Comparison of ENCODE assay signal across 24 cellular contexts in the genomic region with DNA sequence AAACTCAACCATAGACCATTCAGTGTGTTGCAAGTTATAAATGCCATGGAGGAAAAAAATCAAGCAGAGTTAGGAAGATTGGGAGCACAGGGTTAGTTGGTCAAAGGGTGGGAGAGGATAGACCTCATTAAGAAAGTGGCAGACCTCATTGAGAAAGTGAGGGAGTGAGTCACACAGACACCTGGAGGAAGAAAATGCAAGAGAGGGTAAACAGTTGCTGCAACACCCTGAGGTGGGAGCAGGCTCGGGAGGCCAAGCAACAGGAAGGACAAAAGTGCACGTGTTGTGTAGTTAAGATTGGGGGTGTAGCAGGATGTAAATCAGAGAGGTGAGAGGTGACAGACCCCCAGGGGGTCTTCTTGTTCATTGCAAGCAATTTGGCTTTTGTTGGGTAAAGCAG. TPM values are rescaled to one million over a fixed set of nuclear protein-coding genes. Genes with fewer than 3 reads are reported as not detected.
DNase-seq lines count a peak whose midpoint lies in the region; ATAC-seq and TF ChIP-seq lines count a peak whose summit lies in the region.
"Had no signal": no experiment of that assay in that cellular context is flagged by ENCODE, and none has a peak within 500 bp of the region (broad histone marks: within the 10 kb centered on the region; RNA-seq: fewer than 3 reads in every experiment).

No MANE protein-coding gene starts in this region.

- H3K36me3 ChIP-seq in endodermal cell (ENCODE audit: control insufficient read depth, insufficient read depth, low read length) (no peaks in the 10 kb centered on the region), trophoblast cell (ENCODE audit: control insufficient read depth in 1 of 2, insufficient read depth in 2 of 2, low read length in 2 of 2) (no peaks in the 10 kb centered on the region)
- H3K36me3 ChIP-seq: BLaER1, right lobe of liver, spleen, stomach, thyroid gland had no signal

- H4K12ac ChIP-seq in trophoblast cell (ENCODE audit: low read depth, low read length): no peak overlapping the region

- DNase-seq in HPDE6-E6E7 (ENCODE audit: extremely low spot score) (peak; percentile 56), endodermal cell (peak; percentile 48), trophoblast cell (peak; percentile 8 to 49), DMS153 (lab: John Stamatoyannopoulos, UW) (no peak), SHP77 treated with DMSO at 0.1 percent for 48 hours (lab: John Stamatoyannopoulos, UW) (no peak)
- peak; percentile 54 for DNase-seq in NK-92 treated with Interleukin-12 subunit alpha and Interleukin-12 subunit beta, amount 100 ng/mL, for 24 hours (lab: John Stamatoyannopoulos, UW)
- DNase-seq: activated CD4-positive, alpha-beta memory T cell treated with anti-CD3 and anti-CD28 coated beads, Interleukin-2, amount 10 ng/mL, durations not matched to agents 7 days and 5 days; activated naive CD4-positive, alpha-beta T cell treated with anti-CD3 and anti-CD28 coated beads for 36 hours; IMR-90; left ventricle myocardium superior; NCI-H1048; NCI-H446 treated with DMSO at 0.1 percent for 48 hours; NCI-H774; right lobe of liver; spleen; stimulated activated CD4-positive, alpha-beta T cell treated with anti-CD3 and anti-CD28 coated beads, Interleukin-2, amount 100 ng/mL, for 24 hours; stomach; T-helper 17 cell; thyroid gland had no signal

- H3K18ac ChIP-seq in trophoblast cell (ENCODE audit: low read length): no peak overlapping the region

- 53 to 57% methylated on average over 1 to 2 of the region's 2 CpGs for WGBS in endodermal cell (ENCODE audit: insufficient coverage in 1 of 2, insufficient read length in 1 of 2), 2 experiments
- WGBS in trophoblast cell (ENCODE audit: extremely low coverage, insufficient coverage, insufficient read length): no CpG with 5 or more reads among the region's 2 CpGs

- H2AFZ ChIP-seq in trophoblast cell (ENCODE audit: insufficient read depth, low read length, poor library complexity): no peak overlapping the region

- H3K4me1 Mint-ChIP-seq in endodermal cell: peaks cover 12% of the 10 kb centered on the region
- H3K4me1 Mint-ChIP-seq: T-helper 17 cell had no signal

- H3K4me3 ChIP-seq in endodermal cell (ENCODE audit: low read length) (no peak overlapping the region), trophoblast cell (ENCODE audit: low read depth, low read length) (no peak overlapping the region)
- H3K4me3 ChIP-seq: BLaER1, right lobe of liver, spleen, stomach, thyroid gland had no signal

- H3K79me2 ChIP-seq in trophoblast cell (ENCODE audit: control insufficient read depth, insufficient read depth, low read length, poor library complexity): no peaks in the 10 kb centered on the region

- H3K14ac ChIP-seq in trophoblast cell (ENCODE audit: low read length): no peak overlapping the region

- no peak overlapping the region for H3K4me3 Mint-ChIP-seq in endodermal cell
- H3K4me3 Mint-ChIP-seq: activated CD4-positive, alpha-beta memory T cell treated with anti-CD3 and anti-CD28 coated beads, Interleukin-2, amount 10 ng/mL, durations not matched to agents 7 days and 5 days; activated naive CD4-positive, alpha-beta T cell treated with anti-CD3 and anti-CD28 coated beads for 36 hours; T-helper 17 cell had no signal

- H3K27ac ChIP-seq in endodermal cell (ENCODE audit: low read depth, low read length) (no peak overlapping the region), trophoblast cell (ENCODE audit: low read depth, low read length) (no peak overlapping the region)
- H3K27ac ChIP-seq: BLaER1, right lobe of liver, stomach, thyroid gland had no signal

- H2BK120ac ChIP-seq in trophoblast cell (ENCODE audit: insufficient read depth, low read length, poor library complexity): no peak overlapping the region

- H4K91ac ChIP-seq in trophoblast cell (ENCODE audit: low read depth, low read length): no peak overlapping the region

- no peak overlapping the region for H3K23ac ChIP-seq in trophoblast cell (ENCODE audit: low read length)

- H3K27ac Mint-ChIP-seq in endodermal cell: no peak overlapping the region
- H3K27ac Mint-ChIP-seq: activated CD4-positive, alpha-beta memory T cell treated with anti-CD3 and anti-CD28 coated beads, Interleukin-2, amount 10 ng/mL, durations not matched to agents 7 days and 5 days; activated naive CD4-positive, alpha-beta T cell treated with anti-CD3 and anti-CD28 coated beads for 36 hours; progenitor cell of endocrine pancreas; T-helper 17 cell had no signal

- no peak overlapping the region for H2BK5ac ChIP-seq in trophoblast cell (ENCODE audit: low read depth, low read length, poor library complexity)

- H3K27me3 Mint-ChIP-seq in endodermal cell (ENCODE audit: insufficient read depth): peaks cover 4% of the 10 kb centered on the region
- H3K27me3 Mint-ChIP-seq: progenitor cell of endocrine pancreas had no signal

- no peak for TF ChIP-seq CTCF in endodermal cell (conservative IDR thresholded peaks at IDR 0.05)

- H3K4me1 ChIP-seq in endodermal cell (ENCODE audit: control insufficient read depth, insufficient read depth, low read length): no peaks in the 10 kb centered on the region
- peaks cover 0 to 3% of the 10 kb centered on the region in 2 experiments for H3K4me1 ChIP-seq in trophoblast cell (ENCODE audit: control insufficient read depth in 1 of 2, insufficient read depth in 2 of 2, low read length in 2 of 2)
- H3K4me1 ChIP-seq: BLaER1, right lobe of liver, spleen, stomach, thyroid gland had no signal

- no peak overlapping the region for H2BK12ac ChIP-seq in trophoblast cell (ENCODE audit: low read length)

- no peak for ATAC-seq in GM19397 (IDR thresholded peaks at IDR 0.05; ENCODE audit: unreplicated experiment)
- ATAC-seq: activated CD4-positive, CD25-positive, alpha-beta regulatory T cell treated with anti-CD3 and anti-CD28 coated beads, Interleukin-2, amount 50 U/mL, for 24 hours; left ventricle myocardium superior; right lobe of liver; T-helper 17 cell had no signal

- no peak overlapping the region for H4K8ac ChIP-seq in trophoblast cell (ENCODE audit: low read depth, low read length)

- H3K9me3 ChIP-seq in endodermal cell (ENCODE audit: control insufficient read depth, low read length) (peaks cover 23% of the 10 kb centered on the region), trophoblast cell (ENCODE audit: insufficient read depth, low read depth, low read length) (peaks cover 4% of the 10 kb centered on the region)
- H3K9me3 ChIP-seq: BLaER1, right lobe of liver, spleen, stomach, thyroid gland had no signal

- no peak overlapping the region for H3K4me2 ChIP-seq in trophoblast cell (ENCODE audit: low read length)
- H3K4me2 ChIP-seq: BLaER1 had no signal

- no peaks in the 10 kb centered on the region for H3K27me3 ChIP-seq in endodermal cell (ENCODE audit: control insufficient read depth, insufficient read depth, low read length, poor library complexity, severe bottlenecking)
- no peaks in the 10 kb centered on the region for H3K27me3 ChIP-seq in trophoblast cell (ENCODE audit: insufficient read depth, low read length)
- H3K27me3 ChIP-seq: BLaER1, right lobe of liver, spleen, stomach, thyroid gland had no signal

- no peak overlapping the region for H2AK5ac ChIP-seq in trophoblast cell (ENCODE audit: low read length)

- peaks cover 13% of the 10 kb centered on the region for H3K9me3 Mint-ChIP-seq in endodermal cell
- H3K9me3 Mint-ChIP-seq: activated CD4-positive, alpha-beta memory T cell treated with anti-CD3 and anti-CD28 coated beads, Interleukin-2, amount 10 ng/mL, durations not matched to agents 7 days and 5 days; activated naive CD4-positive, alpha-beta T cell treated with anti-CD3 and anti-CD28 coated beads for 36 hours had no signal

- no peak overlapping the region for H3K9ac ChIP-seq in endodermal cell (ENCODE audit: extremely low read depth, low read length, poor library complexity, severe bottlenecking)
- H3K9ac ChIP-seq in trophoblast cell (ENCODE audit: low read length): no peak overlapping the region
- H3K9ac ChIP-seq: BLaER1 had no signal

- H3K79me1 ChIP-seq in trophoblast cell (ENCODE audit: low read length): no peaks in the 10 kb centered on the region

- H3K36me3 Mint-ChIP-seq in endodermal cell (ENCODE audit: low read depth): no peaks in the 10 kb centered on the region

- H3K4ac ChIP-seq in trophoblast cell (ENCODE audit: low read depth, low read length): no peak overlapping the region

RNA-seq across cellular contexts. Expression of a gene that starts 6.4 kb away (rescaled TPM):
- under 1 TPM; 0.75 to 0.84 TPM for total RNA-seq in endodermal cell
- not detected for polyA plus RNA-seq in endodermal cell (2013, experiment 1 of 2)
- 0.12 TPM for polyA plus RNA-seq in endodermal cell (2013, experiment 2 of 2)
- polyA plus RNA-seq in trophoblast cell (2013): not detected in 2 replicates
- total RNA-seq: LHCN-M2, progenitor cell of endocrine pancreas had no signal

RNA-seq across cellular contexts. Expression of a gene that starts 37.9 kb away (rescaled TPM):
- 1 to 10 TPM; 2.2 to 2.4 TPM for total RNA-seq in endodermal cell
- 0.50 TPM for polyA plus RNA-seq in endodermal cell (2013, experiment 1 of 2)
- 0.50 TPM for polyA plus RNA-seq in endodermal cell (2013, experiment 2 of 2)
- polyA plus RNA-seq in trophoblast cell (2013): 0.08 and 0.10 TPM in 2 replicates
- total RNA-seq: LHCN-M2 had no signal

Comparison
In these comparisons a context has a peak if more than half of its experiments do, and no peak if none do; other contexts are left out.
1. DNase-seq: peak in HPDE6-E6E7 (single experiment), NK-92 treated with Interleukin-12 subunit alpha and Interleukin-12 subunit beta, amount 100 ng/mL, for 24 hours (single experiment), endodermal cell (single experiment) and trophoblast cell (2 of 2); none in DMS153 (single experiment) and SHP77 treated with DMSO at 0.1 percent for 48 hours (single experiment).